29 cellular contexts compared by ENCODE assay signal in the genomic region with DNA sequence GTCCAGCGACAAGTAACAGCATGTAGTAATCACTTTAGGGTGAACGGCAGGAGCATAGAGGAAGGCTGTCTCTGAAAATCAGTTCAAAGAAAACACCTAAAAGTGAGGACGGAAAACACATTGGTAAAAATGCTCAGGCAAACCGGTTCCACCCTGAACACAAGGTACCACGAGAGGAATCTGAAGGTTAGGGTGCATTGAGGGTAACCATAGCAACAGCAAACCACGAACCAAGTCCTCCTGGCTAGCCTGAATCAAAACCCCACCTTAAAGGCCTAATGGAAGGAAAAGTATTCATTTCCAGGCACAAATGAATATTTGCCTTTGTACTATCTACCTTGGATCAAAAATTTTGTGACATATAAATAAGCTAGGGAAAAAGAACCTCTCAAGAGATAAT.
"Had no signal": no experiment of that assay in that cellular context is flagged by ENCODE, and none has a peak within 500 bp of the region (broad histone marks: within the 10 kb centered on the region; RNA-seq: fewer than 3 reads in every experiment).

No MANE protein-coding gene starts in this region.

- H3K36me3 ChIP-seq: gastroesophageal sphincter, thoracic aorta, vagina had no signal

- H3K4me1 Mint-ChIP-seq: activated CD4-positive, alpha-beta memory T cell treated with anti-CD3 and anti-CD28 coated beads, Interleukin-2, amount 10 ng/mL, durations not matched to agents 7 days and 5 days; activated CD4-positive, alpha-beta T cell treated with anti-CD3 and anti-CD28 coated beads, Interleukin-2, amount 10 ng/mL, durations not matched to agents 7 days and 5 days; activated T-helper 17 cell treated with anti-CD3 and anti-CD28 coated beads, Interleukin-2, amount 50 U/mL, for 72 hours; central memory CD8-positive, alpha-beta T cell had no signal

- H3K4me1 ChIP-seq: gastroesophageal sphincter, vagina had no signal

- H3K36me3 Mint-ChIP-seq: natural killer cell treated with Interleukin-12 subunit alpha and Interleukin-12 subunit beta and Interleukin-15 and Interleukin-18, amount 100 ng/mL, for 72 hours had no signal

- H3K27me3 Mint-ChIP-seq: activated CD4-positive, alpha-beta memory T cell treated with anti-CD3 and anti-CD28 coated beads, Interleukin-2, amount 10 ng/mL, durations not matched to agents 7 days and 5 days; activated CD4-positive, alpha-beta T cell treated with anti-CD3 and anti-CD28 coated beads, Interleukin-2, amount 10 ng/mL, durations not matched to agents 7 days and 5 days; central memory CD8-positive, alpha-beta T cell; natural killer cell treated with Interleukin-12 subunit alpha and Interleukin-12 subunit beta and Interleukin-15 and Interleukin-18, amount 100 ng/mL, for 72 hours had no signal

- H3K27ac ChIP-seq: gastroesophageal sphincter, hepatocyte, skin epidermis, thoracic aorta, vagina had no signal

- H2AFZ ChIP-seq: hepatocyte had no signal

- ATAC-seq: activated T-helper 17 cell treated with anti-CD3 and anti-CD28 coated beads, Interleukin-2, amount 50 U/mL, for 72 hours; gastroesophageal sphincter; left ventricle myocardium superior; mucosa of descending colon; natural killer cell treated with Interleukin-12 subunit alpha and Interleukin-12 subunit beta and Interleukin-15 and Interleukin-18, amount 100 ng/mL, for 72 hours; right cardiac atrium; stimulated activated naive CD8-positive, alpha-beta T cell treated with anti-CD3 and anti-CD28 coated beads, Interleukin-15, Interleukin-2, amounts not matched to agents 100 U/mL and 50 U/mL, for 24 hours had no signal

- H3K9me3 Mint-ChIP-seq: activated CD4-positive, alpha-beta memory T cell treated with anti-CD3 and anti-CD28 coated beads, Interleukin-2, amount 10 ng/mL, durations not matched to agents 7 days and 5 days; activated CD4-positive, alpha-beta T cell treated with anti-CD3 and anti-CD28 coated beads, Interleukin-2, amount 10 ng/mL, durations not matched to agents 7 days and 5 days; activated T-cell treated with anti-CD3 and anti-CD28 coated beads, Interleukin-2, amount 50 U/mL, for 24 hours; activated T-helper 17 cell treated with anti-CD3 and anti-CD28 coated beads, Interleukin-2, amount 50 U/mL, for 72 hours; T-helper 1 cell treated with Interleukin-12 subunit alpha and Interleukin-12 subunit beta and Interleukin-4 antibody, amounts not matched to agents 30 μg/mL and 1 μg/mL, for 36 hours had no signal

- H3K4me3 ChIP-seq: gastroesophageal sphincter, hepatocyte, mucosa of descending colon, skin epidermis, thoracic aorta, vagina had no signal

- H3K9me3 ChIP-seq: gastroesophageal sphincter, thoracic aorta, vagina had no signal

- DNase-seq: activated CD4-positive, alpha-beta memory T cell treated with anti-CD3 and anti-CD28 coated beads, Interleukin-2, amount 10 ng/mL, durations not matched to agents 7 days and 5 days; activated CD4-positive, alpha-beta T cell treated with anti-CD3 and anti-CD28 coated beads for 1 hour; activated CD4-positive, alpha-beta T cell treated with anti-CD3 and anti-CD28 coated beads, Interleukin-2, amount 10 ng/mL, durations not matched to agents 7 days and 5 days; activated CD8-positive, alpha-beta memory T cell treated with anti-CD3 and anti-CD28 coated beads, Interleukin-2, amount 50 U/mL, for 48 hours; activated gamma-delta T cell treated with Interleukin-2 at 50 U/mL for 16 hours; activated naive CD4-positive, alpha-beta T cell treated with anti-CD3 and anti-CD28 coated beads, Interleukin-2, amount 50 U/mL, for 16 hours; activated T-cell treated with anti-CD3 and anti-CD28 coated beads, Interleukin-2, amount 50 U/mL, for 24 hours; amniotic stem cell; effector memory CD4-positive, alpha-beta T cell; erythroblast; islet precursor cell; left ventricle myocardium superior; mucosa of descending colon; posterior cingulate gyrus; right cardiac atrium; stimulated activated CD4-positive, alpha-beta T cell treated with anti-CD3 and anti-CD28 coated beads, Interleukin-12 subunit alpha, Interleukin-12 subunit beta, amount 100 ng/mL, for 4 hours; stimulated activated CD4-positive, alpha-beta T cell treated with anti-CD3 and anti-CD28 coated beads, Interleukin-4, amount 100 ng/mL, for 1 hour; stimulated activated naive CD8-positive, alpha-beta T cell treated with anti-CD3 and anti-CD28 coated beads, Interleukin-15, Interleukin-2, amounts not matched to agents 100 U/mL and 50 U/mL, for 24 hours; T-helper 9 cell; trophoblast cell had no signal

- H3K4me3 Mint-ChIP-seq: activated CD4-positive, alpha-beta memory T cell treated with anti-CD3 and anti-CD28 coated beads, Interleukin-2, amount 10 ng/mL, durations not matched to agents 7 days and 5 days; activated CD4-positive, alpha-beta T cell treated with anti-CD3 and anti-CD28 coated beads, Interleukin-2, amount 10 ng/mL, durations not matched to agents 7 days and 5 days; activated T-cell treated with anti-CD3 and anti-CD28 coated beads, Interleukin-2, amount 50 U/mL, for 24 hours; activated T-helper 17 cell treated with anti-CD3 and anti-CD28 coated beads, Interleukin-2, amount 50 U/mL, for 72 hours; central memory CD8-positive, alpha-beta T cell; natural killer cell treated with Interleukin-12 subunit alpha and Interleukin-12 subunit beta and Interleukin-15 and Interleukin-18, amount 100 ng/mL, for 72 hours; T-helper 1 cell treated with Interleukin-12 subunit alpha and Interleukin-12 subunit beta and Interleukin-4 antibody, amounts not matched to agents 30 μg/mL and 1 μg/mL, for 36 hours had no signal

- H3K79me2 ChIP-seq: hepatocyte had no signal

- H3K4me2 ChIP-seq: hepatocyte had no signal

- H3K27me3 ChIP-seq: gastroesophageal sphincter, hepatocyte, vagina had no signal

- H3K27ac Mint-ChIP-seq: activated CD4-positive, alpha-beta memory T cell treated with anti-CD3 and anti-CD28 coated beads, Interleukin-2, amount 10 ng/mL, durations not matched to agents 7 days and 5 days; activated CD4-positive, alpha-beta T cell treated with anti-CD3 and anti-CD28 coated beads, Interleukin-2, amount 10 ng/mL, durations not matched to agents 7 days and 5 days; activated T-cell treated with anti-CD3 and anti-CD28 coated beads, Interleukin-2, amount 50 U/mL, for 24 hours; activated T-helper 17 cell treated with anti-CD3 and anti-CD28 coated beads, Interleukin-2, amount 50 U/mL, for 72 hours; natural killer cell treated with Interleukin-12 subunit alpha and Interleukin-12 subunit beta and Interleukin-15 and Interleukin-18, amount 100 ng/mL, for 72 hours; T-helper 1 cell treated with Interleukin-12 subunit alpha and Interleukin-12 subunit beta and Interleukin-4 antibody, amounts not matched to agents 30 μg/mL and 1 μg/mL, for 36 hours had no signal
